10 cellular contexts compared by ENCODE assay signal in genomic region chr17:68378202-68379149, GRCh38.
A peak's percentile ranks its signal among the peaks of the same experiment; 100 is the strongest.
DNase-seq lines count a peak whose midpoint lies in the region; ATAC-seq and TF ChIP-seq lines count a peak whose summit lies in the region.
"Had no signal": no experiment of that assay in that cellular context is flagged by ENCODE, and none has a peak within 500 bp of the region (broad histone marks: within the 10 kb centered on the region; RNA-seq: fewer than 3 reads in every experiment).

No MANE protein-coding gene starts in this region.

- TF ChIP-seq CTCF in PC-9 (conservative IDR thresholded peaks at IDR 0.05) = no peak
- no peak for TF ChIP-seq CTCF in fibroblast of mammary gland (conservative IDR thresholded peaks at IDR 0.05; ENCODE audit: control insufficient read depth, insufficient read depth, low read depth, low read length)
- TF ChIP-seq CTCF in neural progenitor cell (IDR thresholded peaks at IDR 0.05) = no peak

- H3K9ac ChIP-seq in ES-I3 (ENCODE audit: low read depth, low read length) = peak overlapping the region; percentile 0; the same call in 1 of the 2 replicates
- H3K9ac ChIP-seq in neural progenitor cell = no peak overlapping the region

- BruUV-seq in PC-9 (replicated peaks; lab: Mats Ljungman, UMichigan) = TSS peak; percentile 41

- H2AFZ ChIP-seq in PC-9 = peak overlapping the region; percentile 74
- H2AFZ ChIP-seq in neural progenitor cell (replicated peaks) = peak overlapping the region; percentile 46

- H3K36me3 ChIP-seq in ES-I3 (ENCODE audit: insufficient read depth, low read length) (no peaks in the 10 kb centered on the region), PC-9 (ENCODE audit: low read depth) (no peaks in the 10 kb centered on the region), neural progenitor cell (no peaks in the 10 kb centered on the region)

- DNase-seq in PC-9 (peak; percentile 52 to 95), fibroblast of mammary gland (ENCODE audit: low read depth) (peak; percentile 98), neural progenitor cell (ENCODE audit: low spot score) (peak; percentile 31), middle frontal gyrus (ENCODE audit: extremely low spot score, low spot score) (no peak), GDM1 (lab: John Stamatoyannopoulos, UW) (no peak), NCI-H526 treated with DMSO at 0.1 percent for 48 hours (lab: John Stamatoyannopoulos, UW) (no peak)

- H4K20me1 ChIP-seq in PC-9 (ENCODE audit: insufficient read depth) = no peaks in the 10 kb centered on the region
- no peaks in the 10 kb centered on the region for H4K20me1 ChIP-seq in neural progenitor cell (ENCODE audit: low read depth)

- H3F3A ChIP-seq in PC-9 (ENCODE audit: insufficient read depth, low read depth) = peaks cover 56% of the 10 kb centered on the region
- H3F3A ChIP-seq in neural progenitor cell (ENCODE audit: low read depth) = peaks cover 19% of the 10 kb centered on the region

- H3K27ac ChIP-seq in PC-9 (peak overlapping the region; percentile 87), neural progenitor cell (no peak overlapping the region)

- intact Hi-C loops in PC-9 (cut with micrococcal nuclease; ENCODE audit: unreplicated experiment) = loop anchor here (1.0 to 5.0 kb wide), 3 partner anchors 24 to 86 kb away; partner anchors contain the start of genes ARSG and SLC16A6

- CTCF ChIA-PET in PC-9 (lab: Charles Lee) = no interaction called here

- H3K36me3 Mint-ChIP-seq in neural progenitor cell = peaks cover 2% of the 10 kb centered on the region

- peak overlapping the region; percentile 71 for H3K4me3 Mint-ChIP-seq in neural progenitor cell
- H3K4me3 Mint-ChIP-seq: IgD-negative memory B cell, memory B cell had no signal

- H3K9me3 Mint-ChIP-seq in neural progenitor cell = peaks cover 2% of the 10 kb centered on the region
- H3K9me3 Mint-ChIP-seq: IgD-negative memory B cell, memory B cell had no signal

- POLR2A ChIA-PET in PC-9 (lab: Charles Lee; ENCODE audit: unreplicated experiment) = no interaction called here

- H3K4me1 ChIP-seq in ES-I3 (ENCODE audit: insufficient read depth, low read length) (peaks cover 22% of the 10 kb centered on the region), PC-9 (replicated peaks; ENCODE audit: insufficient read depth) (peaks cover 63% of the 10 kb centered on the region), neural progenitor cell (peaks cover 24% of the 10 kb centered on the region)

- H3K27ac Mint-ChIP-seq in neural progenitor cell = peak overlapping the region; percentile 91
- H3K27ac Mint-ChIP-seq: memory B cell had no signal

- H3K4me2 ChIP-seq in PC-9 (peak overlapping the region; percentile 76), neural progenitor cell (peak overlapping the region; percentile 7)

- H3K27me3 Mint-ChIP-seq in neural progenitor cell (ENCODE audit: insufficient read depth, low read depth) = no peaks in the 10 kb centered on the region

- peaks cover 38% of the 10 kb centered on the region for H3K4me1 Mint-ChIP-seq in neural progenitor cell

- no peaks in the 10 kb centered on the region for H3K9me3 ChIP-seq in ES-I3 (ENCODE audit: control insufficient read depth, insufficient read depth, low read length)
- no peaks in the 10 kb centered on the region for H3K9me3 ChIP-seq in PC-9 (ENCODE audit: insufficient read depth, low read depth)
- no peaks in the 10 kb centered on the region for H3K9me3 ChIP-seq in neural progenitor cell (ENCODE audit: low read depth)

- H3K79me2 ChIP-seq in PC-9 (ENCODE audit: low read depth) = no peaks in the 10 kb centered on the region
- no peaks in the 10 kb centered on the region for H3K79me2 ChIP-seq in neural progenitor cell (ENCODE audit: low read depth)

- H3K27me3 ChIP-seq in PC-9 (ENCODE audit: insufficient read depth, low read depth) (no peaks in the 10 kb centered on the region), neural progenitor cell (no peaks in the 10 kb centered on the region)

- H3K9me2 ChIP-seq in PC-9 (ENCODE audit: insufficient read depth) = no peaks in the 10 kb centered on the region

- H3K4me3 ChIP-seq in PC-9 = peak overlapping the region; percentile 49
- no peak overlapping the region for H3K4me3 ChIP-seq in fibroblast of mammary gland (ENCODE audit: control insufficient read depth, low read depth, low read length)
- no peak overlapping the region for H3K4me3 ChIP-seq in neural progenitor cell

- no peak for ATAC-seq in HG03432 (IDR thresholded peaks at IDR 0.05; ENCODE audit: unreplicated experiment)

Comparison
In these comparisons a context has a peak if more than half of its experiments do, and no peak if none do; other contexts are left out.
1. DNase-seq: peak in PC-9 (2 of 2), fibroblast of mammary gland (single experiment) and neural progenitor cell (single experiment); none in middle frontal gyrus (single experiment), GDM1 (single experiment) and NCI-H526 treated with DMSO at 0.1 percent for 48 hours (single experiment).